Comparison of ENCODE assay signal across 10 cellular contexts in the genomic region with DNA sequence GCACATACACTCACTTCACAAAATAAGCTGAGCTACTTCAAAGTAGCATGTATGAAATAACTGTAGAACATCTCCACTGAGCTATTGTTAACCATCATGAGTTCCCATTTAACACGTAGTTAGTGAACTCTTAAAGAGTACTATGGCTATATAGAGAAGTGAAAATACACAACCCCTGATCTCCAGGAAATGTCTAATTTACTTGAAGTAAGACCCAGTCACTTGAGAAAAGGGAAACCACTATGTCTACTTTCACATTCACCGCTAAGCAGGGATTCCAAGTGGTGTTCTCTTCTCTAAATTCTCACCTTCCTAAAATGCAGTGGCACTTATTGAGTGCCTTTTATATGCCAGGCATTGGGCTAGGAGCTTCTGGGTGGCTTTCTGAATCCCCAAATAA. TPM values are rescaled to one million over a fixed set of nuclear protein-coding genes. Genes with fewer than 3 reads are reported as not detected.
DNase-seq lines count a peak whose midpoint lies in the region; ATAC-seq and TF ChIP-seq lines count a peak whose summit lies in the region.
"Had no signal": no experiment of that assay in that cellular context is flagged by ENCODE, and none has a peak within 500 bp of the region (broad histone marks: within the 10 kb centered on the region; RNA-seq: fewer than 3 reads in every experiment).

No MANE protein-coding gene starts in this region.

- H3K4me3 ChIP-seq in tibial nerve (no peak overlapping the region), H7 (ENCODE audit: insufficient read depth, low read depth, low read length) (no peak overlapping the region)

- H3K27me3 ChIP-seq in tibial nerve = no peaks in the 10 kb centered on the region
- no peaks in the 10 kb centered on the region for H3K27me3 ChIP-seq in H7 (ENCODE audit: control insufficient read depth, insufficient read depth, low read length)

- TF ChIP-seq CTCF in tibial nerve (IDR thresholded peaks at IDR 0.05) = no peak

- TF ChIP-seq POLR2A in tibial nerve (IDR thresholded peaks at IDR 0.05) = no peak

- peaks cover 0 to 54% (median 0%) of the 10 kb centered on the region in 3 donors for H3K36me3 ChIP-seq in tibial nerve
- no peaks in the 10 kb centered on the region; the same call in 1 of the 2 replicates for H3K36me3 ChIP-seq in H7 (replicated peaks; ENCODE audit: control insufficient read depth, insufficient read depth, low read length)

- intact Hi-C loops in Right ventricle myocardium inferior (cut with DNase I) = loop anchor here (2.0 to 10.0 kb wide), 3 partner anchors 130 to 354 kb away; partner anchors contain the start of genes EAF1 and METTL6
- intact Hi-C loops in cardiac septum (cut with DNase I) = loop anchor here (2.0 kb wide), 2 partner anchors 130 to 354 kb away; partner anchors contain the start of genes EAF1 and METTL6

- H3K9me3 ChIP-seq in tibial nerve = no peaks in the 10 kb centered on the region

- TF ChIP-seq EP300 in tibial nerve (IDR thresholded peaks at IDR 0.05) = no peak

- WGBS in tibial nerve, 2 donors = 77 to 84% methylated on average over 2 of the region's 2 CpGs

- H3K27ac ChIP-seq in tibial nerve = peak overlapping the region in 3 of 4 donors; percentile 0 to 6 (median 4)
- H3K27ac ChIP-seq: C4-2B had no signal

- DNase-seq in Right ventricle myocardium inferior (ENCODE audit: missing footprints) (no peak), cardiac septum (ENCODE audit: low spot score) (no peak), SKM-1 treated with dmso at 0.1 percent for 144 hours (lab: John Stamatoyannopoulos, UW; ENCODE audit: unreplicated experiment) (peak; percentile 78), tibial nerve (ENCODE audit: low spot score in 2 of 2) (no peak), H7 (no peak), SW 1271 (lab: John Stamatoyannopoulos, UW) (no peak), activated gamma-delta T cell (lab: John Stamatoyannopoulos, UW) (no peak)
- DNase-seq: NCI-H1092 had no signal

- peaks cover 0 to 8% (median 4%) of the 10 kb centered on the region in 4 donors for H3K4me1 ChIP-seq in tibial nerve

- ATAC-seq in Right ventricle myocardium inferior = peak; percentile 52
- ATAC-seq in HG02973 (IDR thresholded peaks at IDR 0.05; ENCODE audit: unreplicated experiment) = peak; percentile 85

RNA-seq across cellular contexts. Expression of gene COLQ, which starts 35.0 kb away (rescaled TPM):
- 1.7 TPM for total RNA-seq in Right ventricle myocardium inferior
- 41.7 TPM for total RNA-seq in cardiac septum
- total RNA-seq in tibial nerve = 10 to 100 TPM in 1 of 4 donors, 1 to 10 TPM in 3; 1.9 to 10.2 (median 3.6) TPM
- 0.52 and 1.00 TPM in 2 replicates for total RNA-seq in H7 (2014; rRNA removed; shearing (Covaris generic))

RNA-seq across cellular contexts. Expression of gene HACL1, which starts 44.9 kb away (rescaled TPM):
- total RNA-seq in Right ventricle myocardium inferior (12.5 TPM), cardiac septum (12.6 TPM), tibial nerve (10 to 100 TPM; 19.0 to 33.3 (median 24.2) TPM)
- total RNA-seq in H7 (2014; rRNA removed; shearing (Covaris generic)) = 52.0 and 69.3 TPM in 2 replicates

RNA-seq across cellular contexts. Expression of gene BTD, which starts 45.0 kb away (rescaled TPM):
- 13.5 TPM for total RNA-seq in Right ventricle myocardium inferior
- 7.7 TPM for total RNA-seq in cardiac septum
- 10 to 100 TPM; 14.4 to 50.0 (median 40.2) TPM for total RNA-seq in tibial nerve
- total RNA-seq in H7 (2014; rRNA removed; shearing (Covaris generic)) = 13.4 and 18.1 TPM in 2 replicates
